ENCODE assay signal across 28 cellular contexts in the genomic region with DNA sequence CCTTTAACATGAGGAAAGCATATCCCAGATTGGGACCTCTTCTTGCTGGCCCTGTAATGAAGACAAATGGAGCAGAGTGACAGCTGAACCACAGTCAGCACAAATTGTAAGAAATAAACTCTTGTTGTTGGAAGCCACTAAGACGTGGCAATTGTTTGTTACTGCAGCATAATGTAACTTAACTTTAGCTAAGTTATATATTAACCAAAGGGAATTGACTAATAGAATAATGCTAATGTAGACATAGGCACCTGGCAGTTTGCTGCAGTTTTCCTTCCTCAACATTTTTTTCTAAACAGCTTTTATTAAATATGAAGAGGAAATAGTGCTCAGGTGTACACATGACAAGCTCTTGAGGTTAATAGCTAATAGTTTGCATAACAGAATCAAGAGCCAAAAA.
"Had no signal": no experiment of that assay in that cellular context is flagged by ENCODE, and none has a peak within 500 bp of the region (broad histone marks: within the 10 kb centered on the region; RNA-seq: fewer than 3 reads in every experiment).

No MANE protein-coding gene starts in this region.

- H3K4me2 ChIP-seq: hepatocyte, neural progenitor cell had no signal

- H3K9me3 ChIP-seq: lower lobe of right lung, neutrophil, psoas muscle, right atrium auricular region, stomach, testis, thyroid gland, transverse colon, upper lobe of left lung, vagina had no signal

- H3K4me1 ChIP-seq: lower lobe of right lung, neural progenitor cell, psoas muscle, right atrium auricular region, stomach, testis, thyroid gland, transverse colon, upper lobe of left lung, vagina had no signal

- H3K36me3 ChIP-seq: lower lobe of right lung, neural progenitor cell, neutrophil, right atrium auricular region, stomach, thyroid gland, transverse colon, upper lobe of left lung, vagina had no signal

- DNase-seq: islet precursor cell; lower lobe of right lung; mammary epithelial cell; mesenchymal stem cell; naive B cell; natural killer cell; nephron progenitor cell; occipital lobe; psoas muscle; stimulated activated CD4-positive, alpha-beta T cell treated with anti-CD3 and anti-CD28 coated beads, Interleukin-12 subunit alpha, Interleukin-12 subunit beta, amount 100 ng/mL, for 4 hours; stimulated activated CD4-positive, alpha-beta T cell treated with anti-CD3 and anti-CD28 coated beads, Interleukin-15, amount 100 ng/mL, for 24 hours; stimulated activated CD4-positive, alpha-beta T cell treated with anti-CD3 and anti-CD28 coated beads, Interleukin-2, amount 100 ng/mL, for 24 hours; stimulated activated CD4-positive, alpha-beta T cell treated with anti-CD3 and anti-CD28 coated beads, Interleukin-4, amount 100 ng/mL, for 1 hour; stimulated activated naive B cell treated with anti-CD40 and anti-IgM and Interleukin-4, amounts not matched to agents 10 μg/mL and 1 μg/mL and 100 μg/mL, for 72 hours; stimulated activated naive CD8-positive, alpha-beta T cell treated with anti-CD3 and anti-CD28 coated beads, Interleukin-15, Interleukin-2, amounts not matched to agents 100 U/mL and 50 U/mL, for 24 hours; stomach; testis; thyroid gland; transverse colon; upper lobe of left lung had no signal

- H3K9ac ChIP-seq: neural progenitor cell, parathyroid adenoma had no signal

- H3K27ac ChIP-seq: hepatocyte, lower lobe of right lung, neural progenitor cell, neutrophil, parathyroid adenoma, psoas muscle, right atrium auricular region, skin epidermis, testis, thyroid gland, transverse colon, upper lobe of left lung, vagina had no signal

- H3K79me2 ChIP-seq: hepatocyte, parathyroid adenoma had no signal

- H3K27me3 ChIP-seq: hepatocyte, neural progenitor cell, neutrophil, right atrium auricular region, stomach, testis, thyroid gland, transverse colon, upper lobe of left lung, vagina had no signal

- H3K4me3 ChIP-seq: hepatocyte, lower lobe of right lung, neural progenitor cell, psoas muscle, right atrium auricular region, skin epidermis, stomach, testis, thyroid gland, transverse colon, upper lobe of left lung, vagina had no signal

- ATAC-seq: lower lobe of right lung; natural killer cell; psoas muscle; sciatic nerve; stimulated activated naive B cell treated with anti-CD40 and anti-IgM and Interleukin-4, amounts not matched to agents 10 μg/mL and 1 μg/mL and 100 μg/mL, for 72 hours; stimulated activated naive CD8-positive, alpha-beta T cell treated with anti-CD3 and anti-CD28 coated beads, Interleukin-15, Interleukin-2, amounts not matched to agents 100 U/mL and 50 U/mL, for 24 hours had no signal

- H2AFZ ChIP-seq: hepatocyte, neural progenitor cell, parathyroid adenoma had no signal
